In the genomic region with DNA sequence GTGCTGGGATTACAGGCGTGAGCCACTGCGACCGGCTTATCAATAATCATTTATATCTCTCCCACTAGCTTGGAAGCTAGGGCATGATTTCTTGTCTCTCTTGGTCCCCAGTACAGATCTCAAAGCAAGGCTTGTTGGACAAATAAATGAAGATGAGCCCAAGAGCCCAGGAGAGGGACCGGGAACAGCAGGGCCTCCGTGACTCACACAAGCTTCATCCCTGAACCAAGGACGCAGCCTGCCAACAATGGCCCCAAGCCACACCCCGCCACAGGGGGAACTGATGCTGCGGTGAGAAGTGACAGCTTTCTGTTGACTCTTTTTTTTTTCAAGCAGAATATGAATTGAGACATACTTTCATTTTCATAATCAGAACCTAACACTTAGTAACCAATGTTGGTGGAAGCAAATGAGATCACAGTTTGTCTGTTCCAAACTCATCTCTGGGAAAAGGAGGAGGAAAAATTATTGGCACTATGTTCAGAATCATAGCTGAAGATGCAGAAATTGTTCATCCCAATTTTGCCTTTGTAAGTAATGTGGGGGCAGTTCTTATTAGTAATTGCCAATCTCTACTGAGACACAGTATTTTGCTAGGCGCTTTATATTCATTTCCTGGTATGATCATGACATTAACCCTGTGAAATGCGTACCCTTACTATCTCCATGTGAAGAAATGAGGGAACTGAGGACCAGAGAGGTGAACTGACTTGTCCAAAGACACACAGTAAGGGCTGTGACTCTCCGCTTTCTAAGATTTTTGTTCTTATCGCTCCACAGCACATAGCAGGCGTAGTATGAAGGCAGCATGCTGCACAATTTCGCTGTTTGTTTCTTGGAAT, we compare ENCODE assay signal across 8 cellular contexts. TPM values are rescaled to one million over a fixed set of nuclear protein-coding genes. Genes with fewer than 3 reads are reported as not detected.
DNase-seq lines count a peak whose midpoint lies in the region; ATAC-seq and TF ChIP-seq lines count a peak whose summit lies in the region.

No MANE protein-coding gene starts in this region.

- intact Hi-C loops in esophagus squamous epithelium (cut with DNase I) = loop anchor here (10.0 kb wide), 2 partner anchors 87 to 127 kb away; no protein-coding TSS in a partner anchor
- intact Hi-C loops in posterior vena cava (cut with DNase I) = loop anchor here (10.0 kb wide), 2 partner anchors 127 to 157 kb away; no protein-coding TSS in a partner anchor
- intact Hi-C loops in upper lobe of right lung (cut with DNase I) = loop anchor here (10.0 kb wide), 2 partner anchors 87 to 127 kb away; no protein-coding TSS in a partner anchor

- H3K27me3 ChIP-seq in esophagus squamous epithelium (no peaks in the 10 kb centered on the region), upper lobe of right lung (no peaks in the 10 kb centered on the region)

- H3K36me3 ChIP-seq in esophagus squamous epithelium (no peaks in the 10 kb centered on the region), upper lobe of right lung (no peaks in the 10 kb centered on the region)

- peak in 1 of 4 donors; percentile 66 for TF ChIP-seq POLR2A in esophagus squamous epithelium (IDR thresholded peaks at IDR 0.05)

- H3K9me3 ChIP-seq in esophagus squamous epithelium (no peaks in the 10 kb centered on the region), upper lobe of right lung (no peaks in the 10 kb centered on the region)

- TF ChIP-seq CTCF in esophagus squamous epithelium (IDR thresholded peaks at IDR 0.05) (peak in 2 of 6 experiments; percentile 10 to 12), upper lobe of right lung (IDR thresholded peaks at IDR 0.05) (no peak)

- peak overlapping the region; percentile 96 to 100 (median 99) for H3K27ac ChIP-seq in esophagus squamous epithelium
- peak overlapping the region; percentile 99 for H3K27ac ChIP-seq in upper lobe of right lung

- WGBS in esophagus squamous epithelium, 2 donors = 29 to 49% methylated on average over 11 to 14 of the region's 14 CpGs

- H3K4me3 ChIP-seq in esophagus squamous epithelium (peak overlapping the region in 1 of 4 donors; percentile 26), upper lobe of right lung (no peak overlapping the region)

- peak; percentile 33 for DNase-seq in NCI-H2029 (lab: John Stamatoyannopoulos, UW)
- DNase-seq in NCI-H2029 treated with DMSO at 0.1 percent for 48 hours (lab: John Stamatoyannopoulos, UW) = no peak
- DNase-seq in NOMO-1 treated with dmso at 0.1 percent for 144 hours (lab: John Stamatoyannopoulos, UW; ENCODE audit: unreplicated experiment) = peak; percentile 80
- DNase-seq in activated T-cell treated with anti-CD3 and anti-CD28 coated beads for 4 hours = peak; percentile 53
- peak; percentile 65 for DNase-seq in esophagus squamous epithelium (lab: John Stamatoyannopoulos, UW)
- peak; percentile 98 for DNase-seq in posterior vena cava (ENCODE audit: low spot score)
- DNase-seq in upper lobe of right lung = peak; percentile 92

- H3K4me1 ChIP-seq in esophagus squamous epithelium (peaks cover 52 to 75% (median 59%) of the 10 kb centered on the region in 3 donors), upper lobe of right lung (peaks cover 59% of the 10 kb centered on the region)

- peak; percentile 86 for ATAC-seq in HG02938 (IDR thresholded peaks at IDR 0.05; ENCODE audit: unreplicated experiment)
- ATAC-seq in upper lobe of right lung = peak; percentile 76

RNA-seq across cellular contexts. Expression of gene DUSP1, which starts 6.6 kb away (rescaled TPM):
- total RNA-seq in esophagus squamous epithelium (100 to 1,000 TPM; 222 to 415 (median 252) TPM), posterior vena cava (1,000 to 10,000 TPM in 1 of 2 donors, 100 to 1,000 TPM in 1; 445 to 1,411 TPM), upper lobe of right lung (382 TPM)

RNA-seq across cellular contexts. Expression of gene ERGIC1, which starts 56.4 kb away (rescaled TPM):
- total RNA-seq in esophagus squamous epithelium (10 to 100 TPM; 50.9 to 83.0 (median 65.5) TPM), posterior vena cava (100 to 1,000 TPM; 140 to 169 TPM), upper lobe of right lung (186 TPM)
